8 cellular contexts compared by ENCODE assay signal in genomic region chr4:124334119-124334518, GRCh38.
DNase-seq lines count a peak whose midpoint lies in the region; ATAC-seq and TF ChIP-seq lines count a peak whose summit lies in the region.

No MANE protein-coding gene starts in this region.

- no peak overlapping the region for H3K4me3 Mint-ChIP-seq in endothelial cell (ENCODE audit: unreplicated experiment)

- H3K4me3 ChIP-seq in OCI-LY7 (ENCODE audit: low read depth, low read length, poor library complexity, severe bottlenecking): no peak overlapping the region
- H3K4me3 ChIP-seq in mucosa of descending colon: no peak overlapping the region

- H3K36me3 ChIP-seq in OCI-LY7 (ENCODE audit: insufficient read depth, low read length) (no peaks in the 10 kb centered on the region), mucosa of descending colon (ENCODE audit: low read depth) (no peaks in the 10 kb centered on the region)

- H3K27ac Mint-ChIP-seq in endothelial cell (ENCODE audit: unreplicated experiment): peak overlapping the region; percentile 46

- H3K36me3 Mint-ChIP-seq in endothelial cell (ENCODE audit: low read depth, unreplicated experiment): no peaks in the 10 kb centered on the region

- H3K27ac ChIP-seq in OCI-LY7 (ENCODE audit: low read depth, low read length, poor library complexity, severe bottlenecking): no peak overlapping the region

- no peaks in the 10 kb centered on the region for H3K79me2 ChIP-seq in OCI-LY7 (ENCODE audit: insufficient read depth, low read depth, low read length)

- POLR2A ChIA-PET in OCI-LY7 (lab: Charles Lee): interaction anchor here (0.9 to 1.3 kb wide), 2 partner anchors 9 to 12 kb away, joined by 3 to 4 read pairs; no protein-coding TSS in a partner anchor

- CTCF ChIA-PET in OCI-LY7 (lab: Charles Lee; ENCODE audit: unreplicated experiment): no interaction called here

- no peaks in the 10 kb centered on the region for H3K9me3 ChIP-seq in OCI-LY7 (ENCODE audit: low read length)
- H3K9me3 ChIP-seq in mucosa of descending colon: no peaks in the 10 kb centered on the region

- TF ChIP-seq CTCF in OCI-LY7 (conservative IDR thresholded peaks at IDR 0.05; ENCODE audit: low read length) (peak; percentile 73), endothelial cell (IDR thresholded peaks at IDR 0.05; ENCODE audit: unreplicated experiment) (peak; percentile 66), mucosa of descending colon (IDR thresholded peaks at IDR 0.05) (peak; percentile 9)

- H4K20me1 ChIP-seq in OCI-LY7 (ENCODE audit: insufficient read depth, low read length): no peaks in the 10 kb centered on the region

- BruUV-seq in OCI-LY7 (replicated peaks; lab: Mats Ljungman, UMichigan): no TSS peak

- H3K9me2 ChIP-seq in OCI-LY7 (ENCODE audit: insufficient read depth, low read length): no peaks in the 10 kb centered on the region

- H3K4me1 Mint-ChIP-seq in endothelial cell (ENCODE audit: unreplicated experiment): no peaks in the 10 kb centered on the region

- intact Hi-C loops in OCI-LY7 (cut with micrococcal nuclease; ENCODE audit: unreplicated experiment) (loop anchor here (5.0 kb wide), 1 partner anchor 948 kb away; no protein-coding TSS in a partner anchor), mucosa of descending colon (cut with DNase I, micrococcal nuclease) (loop anchor here (10.0 kb wide), 1 partner anchor 951 kb away; no protein-coding TSS in a partner anchor)

- no peaks in the 10 kb centered on the region for H3K27me3 Mint-ChIP-seq in endothelial cell (ENCODE audit: unreplicated experiment)

- DNase-seq in Daoy (ENCODE audit: low read depth) (peak; percentile 11), OCI-LY7 (ENCODE audit: low spot score) (peak; percentile 17), endothelial cell (ENCODE audit: low spot score) (peak; percentile 44), mucosa of descending colon (peak in 1 of 3 donors; percentile 80), islet precursor cell (no peak)

- H3K4me1 ChIP-seq in OCI-LY7 (ENCODE audit: insufficient read depth, low read length, poor library complexity, severe bottlenecking): no peaks in the 10 kb centered on the region
- no peaks in the 10 kb centered on the region for H3K4me1 ChIP-seq in mucosa of descending colon (ENCODE audit: low read depth)

- ATAC-seq in HG03342 (IDR thresholded peaks at IDR 0.05; ENCODE audit: unreplicated experiment) (peak; percentile 57), mucosa of descending colon (peak; percentile 61), HG03175 (IDR thresholded peaks at IDR 0.05; ENCODE audit: unreplicated experiment) (no peak), HG02623 (IDR thresholded peaks at IDR 0.05; ENCODE audit: unreplicated experiment) (no peak)

- H2AFZ ChIP-seq in OCI-LY7 (ENCODE audit: low read length): no peak overlapping the region

- H3K9me3 Mint-ChIP-seq in endothelial cell (ENCODE audit: unreplicated experiment): no peaks in the 10 kb centered on the region

- H3K4me2 ChIP-seq in OCI-LY7 (ENCODE audit: low read length): no peak overlapping the region

Comparison
In these comparisons a context has a peak if more than half of its experiments do, and no peak if none do; other contexts are left out.
1. ATAC-seq: peak in HG03342 (single experiment) and mucosa of descending colon (single experiment); none in HG03175 (single experiment) and HG02623 (single experiment).
2. CTCF ChIP-seq: peak in every context shown above with its lines; median percentile 73 in OCI-LY7; 66 in endothelial cell; 9 in mucosa of descending colon.